ENCODE assay signal across 2 cellular contexts in genomic region chr12:131271724-131272123, GRCh38.
TF ChIP-seq lines count a peak whose summit lies in the region.

No MANE protein-coding gene starts in this region.

TF ChIP-seq in HEK293, 187 proteins besides CTCF, POLR2A, EP300 and RAD21 (continued from another document and continues in another):
- TF ChIP-seq ZNF449 (tag by site-specific recombination; IDR thresholded peaks at IDR 0.05) (no peak), ZNF239 (tag by site-specific recombination; IDR thresholded peaks at IDR 0.05) (no peak), ZSCAN4 (tag by site-specific recombination; IDR thresholded peaks at IDR 0.05) (no peak), KLF7 (tag by site-specific recombination; IDR thresholded peaks at IDR 0.05; ENCODE audit: borderline replicate concordance) (no peak), MYNN (tag by site-specific recombination; IDR thresholded peaks at IDR 0.05; ENCODE audit: borderline replicate concordance) (no peak), SP2 (tag by site-specific recombination; IDR thresholded peaks at IDR 0.05) (no peak), OVOL3 (tag by site-specific recombination; IDR thresholded peaks at IDR 0.05) (0 out of 2 replicates have a peak, but pooled peaks have one; percentile 13), ZNF624 (tag by site-specific recombination; IDR thresholded peaks at IDR 0.05) (no peak), ZNF292 (tag by site-specific recombination; IDR thresholded peaks at IDR 0.05; ENCODE audit: borderline replicate concordance, low read depth) (no peak), PBX3 (CRISPR knock-in tag; IDR thresholded peaks at IDR 0.05) (no peak), ZNF221 (tag by site-specific recombination; IDR thresholded peaks at IDR 0.05; ENCODE audit: borderline replicate concordance) (no peak), ZNF26 (tag by site-specific recombination; IDR thresholded peaks at IDR 0.05) (no peak), ZNF560 (tag by site-specific recombination; IDR thresholded peaks at IDR 0.05; ENCODE audit: borderline replicate concordance) (no peak), ZNF423 (tag by site-specific recombination; IDR thresholded peaks at IDR 0.05) (no peak), ZNF670 (tag by site-specific recombination; IDR thresholded peaks at IDR 0.05; ENCODE audit: low read depth) (no peak), TCF7L2 (IDR thresholded peaks at IDR 0.05; ENCODE audit: borderline replicate concordance, low read depth, low read length) (no peak), BCL11A (tag by site-specific recombination; IDR thresholded peaks at IDR 0.05; ENCODE audit: low read depth) (no peak), ZNF571 (tag by site-specific recombination; IDR thresholded peaks at IDR 0.05) (peak; percentile 84; the same call in 1 of the 2 replicates), ZNF18 (tag by site-specific recombination; IDR thresholded peaks at IDR 0.05) (no peak), ZBTB1 (tag by site-specific recombination; IDR thresholded peaks at IDR 0.05) (no peak), ZNF585B (tag by site-specific recombination; IDR thresholded peaks at IDR 0.05) (no peak), GLIS2 (tag by site-specific recombination; IDR thresholded peaks at IDR 0.05) (no peak), ZNF350 (tag by site-specific recombination; IDR thresholded peaks at IDR 0.05) (no peak), INSM2 (tag by site-specific recombination; IDR thresholded peaks at IDR 0.05) (no peak), RBAK (tag by site-specific recombination; IDR thresholded peaks at IDR 0.05) (no peak)

TF ChIP-seq in H1, 55 proteins besides CTCF, POLR2A, EP300 and RAD21 (continued from another document):
- no peak for TF ChIP-seq CHD7 (IDR thresholded peaks at IDR 0.05; ENCODE audit: insufficient replicate concordance, low read length)
- TF ChIP-seq CREB1 (IDR thresholded peaks at IDR 0.05): no peak
- TF ChIP-seq BCL11A (IDR thresholded peaks at IDR 0.05; ENCODE audit: low read depth in 2 of 2, low read length in 2 of 2): no peak
- no peak for TF ChIP-seq FOSL1 (IDR thresholded peaks at IDR 0.05; ENCODE audit: insufficient read depth, low read depth, low read length)
- TF ChIP-seq TBP (IDR thresholded peaks at IDR 0.05; ENCODE audit: low read depth, low read length): no peak
- no peak for TF ChIP-seq SUZ12 (IDR thresholded peaks at IDR 0.05; ENCODE audit: low read length)
- no peak for TF ChIP-seq E2F6 (IDR thresholded peaks at IDR 0.05)
- TF ChIP-seq JUND (IDR thresholded peaks at IDR 0.05; ENCODE audit: low read length): no peak
- TF ChIP-seq GABPA (IDR thresholded peaks at IDR 0.05; ENCODE audit: borderline replicate concordance, insufficient read depth, low read length): no peak
- TF ChIP-seq HDAC6 (IDR thresholded peaks at IDR 0.05; ENCODE audit: low read depth, low read length): no peak
- no peak for TF ChIP-seq TEAD4 (IDR thresholded peaks at IDR 0.05; ENCODE audit: low read depth, low read length)
- no peak for TF ChIP-seq TAF1 (IDR thresholded peaks at IDR 0.05; ENCODE audit: low read depth, low read length)
- TF ChIP-seq GTF2F1 (IDR thresholded peaks at IDR 0.05; ENCODE audit: borderline replicate concordance, low read depth, low read length): no peak
